In the genomic region with DNA sequence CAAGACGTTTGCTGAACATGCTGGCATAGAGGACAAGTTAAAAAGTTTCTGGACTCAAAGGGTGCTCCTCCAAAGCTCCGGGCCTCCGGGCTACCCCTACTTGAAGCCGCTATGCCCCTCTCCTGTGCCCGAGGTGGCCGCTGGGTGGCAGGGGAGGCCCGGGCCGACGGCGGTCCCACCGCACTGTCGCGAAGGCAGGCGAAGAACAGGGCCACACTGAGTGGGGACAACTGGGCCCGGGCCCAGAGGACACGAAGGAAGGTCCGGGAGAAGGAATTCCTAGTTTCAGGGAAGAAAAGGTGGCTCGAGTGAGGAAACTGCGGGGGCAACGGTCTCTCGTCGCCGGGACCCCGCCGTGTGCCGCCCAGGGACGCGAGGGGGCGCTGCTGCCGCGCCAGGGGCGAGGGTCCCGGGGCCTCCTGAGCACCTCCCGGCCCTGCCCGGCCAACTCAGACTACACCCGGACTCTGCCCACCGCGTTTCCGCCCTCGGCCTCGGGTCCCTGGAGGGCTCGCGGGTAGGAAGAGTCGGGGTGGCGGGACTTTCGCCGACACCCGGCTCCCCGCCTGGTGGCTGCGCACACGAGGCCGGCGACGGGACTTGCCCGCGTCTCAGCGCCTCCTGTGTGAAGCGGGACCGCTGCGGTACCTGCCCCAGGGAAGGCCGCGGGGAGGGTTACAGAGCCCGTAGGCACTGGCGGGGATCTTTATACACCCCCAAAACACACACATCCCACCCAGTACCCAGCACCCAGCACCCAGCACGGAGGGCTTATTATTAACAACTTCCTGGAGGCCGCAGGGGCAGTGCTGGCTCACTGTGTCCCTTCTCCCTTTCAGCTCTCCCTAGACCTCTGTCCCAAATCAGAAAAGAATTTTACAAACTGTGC, we compare ENCODE assay signal across 1 cellular context.
TF ChIP-seq lines count a peak whose summit lies in the region.

No MANE protein-coding gene starts in this region.

TF ChIP-seq in HepG2, 621 proteins besides CTCF, POLR2A, EP300 and RAD21 (continued from another document and continues in another):
- TF ChIP-seq, protein P1, sequence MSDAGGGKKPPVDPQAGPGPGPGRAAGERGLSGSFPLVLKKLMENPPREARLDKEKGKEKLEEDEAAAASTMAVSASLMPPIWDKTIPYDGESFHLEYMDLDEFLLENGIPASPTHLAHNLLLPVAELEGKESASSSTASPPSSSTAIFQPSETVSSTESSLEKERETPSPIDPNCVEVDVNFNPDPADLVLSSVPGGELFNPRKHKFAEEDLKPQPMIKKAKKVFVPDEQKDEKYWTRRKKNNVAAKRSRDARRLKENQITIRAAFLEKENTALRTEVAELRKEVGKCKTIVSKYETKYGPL (CRISPR knock-in tag; IDR thresholded peaks at IDR 0.05), result no peak
- no peak for TF ChIP-seq LCORL (IDR thresholded peaks at IDR 0.05)
- TF ChIP-seq LCORL (CRISPR knock-in tag; IDR thresholded peaks at IDR 0.05), result no peak; the same call in 1 of the 2 replicates
- TF ChIP-seq, protein P2, sequence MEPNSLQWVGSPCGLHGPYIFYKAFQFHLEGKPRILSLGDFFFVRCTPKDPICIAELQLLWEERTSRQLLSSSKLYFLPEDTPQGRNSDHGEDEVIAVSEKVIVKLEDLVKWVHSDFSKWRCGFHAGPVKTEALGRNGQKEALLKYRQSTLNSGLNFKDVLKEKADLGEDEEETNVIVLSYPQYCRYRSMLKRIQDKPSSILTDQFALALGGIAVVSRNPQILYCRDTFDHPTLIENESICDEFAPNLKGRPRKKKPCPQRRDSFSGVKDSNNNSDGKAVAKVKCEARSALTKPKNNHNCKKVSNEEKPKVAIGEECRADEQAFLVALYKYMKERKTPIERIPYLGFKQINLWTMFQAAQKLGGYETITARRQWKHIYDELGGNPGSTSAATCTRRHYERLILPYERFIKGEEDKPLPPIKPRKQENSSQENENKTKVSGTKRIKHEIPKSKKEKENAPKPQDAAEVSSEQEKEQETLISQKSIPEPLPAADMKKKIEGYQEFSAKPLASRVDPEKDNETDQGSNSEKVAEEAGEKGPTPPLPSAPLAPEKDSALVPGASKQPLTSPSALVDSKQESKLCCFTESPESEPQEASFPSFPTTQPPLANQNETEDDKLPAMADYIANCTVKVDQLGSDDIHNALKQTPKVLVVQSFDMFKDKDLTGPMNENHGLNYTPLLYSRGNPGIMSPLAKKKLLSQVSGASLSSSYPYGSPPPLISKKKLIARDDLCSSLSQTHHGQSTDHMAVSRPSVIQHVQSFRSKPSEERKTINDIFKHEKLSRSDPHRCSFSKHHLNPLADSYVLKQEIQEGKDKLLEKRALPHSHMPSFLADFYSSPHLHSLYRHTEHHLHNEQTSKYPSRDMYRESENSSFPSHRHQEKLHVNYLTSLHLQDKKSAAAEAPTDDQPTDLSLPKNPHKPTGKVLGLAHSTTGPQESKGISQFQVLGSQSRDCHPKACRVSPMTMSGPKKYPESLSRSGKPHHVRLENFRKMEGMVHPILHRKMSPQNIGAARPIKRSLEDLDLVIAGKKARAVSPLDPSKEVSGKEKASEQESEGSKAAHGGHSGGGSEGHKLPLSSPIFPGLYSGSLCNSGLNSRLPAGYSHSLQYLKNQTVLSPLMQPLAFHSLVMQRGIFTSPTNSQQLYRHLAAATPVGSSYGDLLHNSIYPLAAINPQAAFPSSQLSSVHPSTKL (CRISPR knock-in tag; IDR thresholded peaks at IDR 0.05), result no peak; the same call in 1 of the 2 replicates
- 0 out of 2 replicates have a peak, but pooled peaks have one; percentile 38 for TF ChIP-seq IRX3 (CRISPR knock-in tag; IDR thresholded peaks at IDR 0.05; ENCODE audit: borderline replicate concordance, low read depth)
- TF ChIP-seq ZNF224 (CRISPR knock-in tag; IDR thresholded peaks at IDR 0.05), result no peak
- no peak for TF ChIP-seq NR2F2 (IDR thresholded peaks at IDR 0.05; ENCODE audit: borderline replicate concordance, low read depth)
- TF ChIP-seq TEAD3 (CRISPR knock-in tag; optimal IDR thresholded peaks at IDR 0.05; ENCODE audit: borderline replicate concordance), result no peak
- TF ChIP-seq NR1H2 (CRISPR knock-in tag; IDR thresholded peaks at IDR 0.05; ENCODE audit: borderline replicate concordance, low read depth), result no peak
- no peak for TF ChIP-seq ZNF879 (CRISPR knock-in tag; IDR thresholded peaks at IDR 0.05)
- TF ChIP-seq, protein P3, sequence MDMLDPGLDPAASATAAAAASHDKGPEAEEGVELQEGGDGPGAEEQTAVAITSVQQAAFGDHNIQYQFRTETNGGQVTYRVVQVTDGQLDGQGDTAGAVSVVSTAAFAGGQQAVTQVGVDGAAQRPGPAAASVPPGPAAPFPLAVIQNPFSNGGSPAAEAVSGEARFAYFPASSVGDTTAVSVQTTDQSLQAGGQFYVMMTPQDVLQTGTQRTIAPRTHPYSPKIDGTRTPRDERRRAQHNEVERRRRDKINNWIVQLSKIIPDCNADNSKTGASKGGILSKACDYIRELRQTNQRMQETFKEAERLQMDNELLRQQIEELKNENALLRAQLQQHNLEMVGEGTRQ (IDR thresholded peaks at IDR 0.05; ENCODE audit: low read depth, low read length), result no peak
- TF ChIP-seq, protein P3 (CRISPR knock-in tag; IDR thresholded peaks at IDR 0.05; ENCODE audit: borderline replicate concordance), result no peak
- TF ChIP-seq, protein P4, sequence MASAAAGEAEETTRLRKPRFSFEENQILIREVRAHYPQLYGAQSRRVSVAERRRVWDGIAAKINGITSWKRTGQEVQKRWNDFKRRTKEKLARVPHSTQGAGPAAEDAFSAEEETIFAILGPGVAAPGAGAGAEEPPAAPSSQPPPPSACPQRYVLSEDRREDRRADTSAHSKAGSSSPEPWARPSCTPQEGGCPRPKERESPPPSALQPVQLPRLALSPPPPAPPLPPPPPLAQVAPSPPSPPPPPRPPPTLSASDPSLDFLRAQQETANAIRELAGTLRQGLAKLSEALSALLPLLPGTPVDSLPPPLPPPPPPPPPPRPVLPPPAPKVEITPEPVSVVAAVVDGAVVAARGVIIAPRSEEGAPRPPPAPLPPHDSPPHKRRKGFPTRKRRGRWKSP (CRISPR knock-in tag; IDR thresholded peaks at IDR 0.05), result no peak; the same call in 1 of the 2 replicates
- TF ChIP-seq RXRA (CRISPR knock-in tag; IDR thresholded peaks at IDR 0.05), result no peak; the same call in none of the 2 replicates
- TF ChIP-seq ZNF562 (CRISPR knock-in tag; IDR thresholded peaks at IDR 0.05; ENCODE audit: borderline replicate concordance), result no peak
- no peak for TF ChIP-seq NAIF1 (CRISPR knock-in tag; IDR thresholded peaks at IDR 0.05; ENCODE audit: borderline replicate concordance)
- no peak for TF ChIP-seq HOXD1 (CRISPR knock-in tag; IDR thresholded peaks at IDR 0.05)
- no peak; the same call in 1 of the 2 replicates for TF ChIP-seq ZNF547 (CRISPR knock-in tag; IDR thresholded peaks at IDR 0.05)
- TF ChIP-seq, protein P5, sequence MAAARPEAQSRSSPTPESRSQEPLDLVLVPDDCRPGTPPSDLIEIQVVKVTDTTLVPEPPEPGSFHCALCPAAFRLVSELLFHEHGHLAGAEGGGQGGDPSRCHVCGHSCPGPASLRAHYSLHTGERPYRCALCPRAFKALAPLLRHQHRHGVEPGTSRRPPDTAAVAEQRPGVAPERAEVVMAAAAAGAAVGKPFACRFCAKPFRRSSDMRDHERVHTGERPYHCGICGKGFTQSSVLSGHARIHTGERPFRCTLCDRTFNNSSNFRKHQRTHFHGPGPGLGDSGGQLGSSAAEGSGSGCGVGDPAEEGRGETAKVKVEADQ (CRISPR knock-in tag; IDR thresholded peaks at IDR 0.05; ENCODE audit: borderline replicate concordance), result no peak
- peak; percentile 15; the same call in 1 of the 2 replicates for TF ChIP-seq ZNF501 (CRISPR knock-in tag; IDR thresholded peaks at IDR 0.05)
- no peak for TF ChIP-seq GPN1 (CRISPR knock-in tag; IDR thresholded peaks at IDR 0.05; ENCODE audit: borderline replicate concordance)
- no peak for TF ChIP-seq HNRNPUL1 (IDR thresholded peaks at IDR 0.05; ENCODE audit: low read depth, low read length)
- TF ChIP-seq CBX1 (IDR thresholded peaks at IDR 0.05; ENCODE audit: low read depth), result no peak
- TF ChIP-seq ZNF550 (CRISPR knock-in tag; IDR thresholded peaks at IDR 0.05; ENCODE audit: borderline replicate concordance), result no peak
- TF ChIP-seq, protein P6, sequence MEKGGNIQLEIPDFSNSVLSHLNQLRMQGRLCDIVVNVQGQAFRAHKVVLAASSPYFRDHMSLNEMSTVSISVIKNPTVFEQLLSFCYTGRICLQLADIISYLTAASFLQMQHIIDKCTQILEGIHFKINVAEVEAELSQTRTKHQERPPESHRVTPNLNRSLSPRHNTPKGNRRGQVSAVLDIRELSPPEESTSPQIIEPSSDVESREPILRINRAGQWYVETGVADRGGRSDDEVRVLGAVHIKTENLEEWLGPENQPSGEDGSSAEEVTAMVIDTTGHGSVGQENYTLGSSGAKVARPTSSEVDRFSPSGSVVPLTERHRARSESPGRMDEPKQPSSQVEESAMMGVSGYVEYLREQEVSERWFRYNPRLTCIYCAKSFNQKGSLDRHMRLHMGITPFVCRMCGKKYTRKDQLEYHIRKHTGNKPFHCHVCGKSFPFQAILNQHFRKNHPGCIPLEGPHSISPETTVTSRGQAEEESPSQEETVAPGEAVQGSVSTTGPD (CRISPR knock-in tag; IDR thresholded peaks at IDR 0.05), result no peak
- TF ChIP-seq REL (CRISPR knock-in tag; conservative IDR thresholded peaks at IDR 0.05), result no peak
- no peak for TF ChIP-seq MAFF (IDR thresholded peaks at IDR 0.05; ENCODE audit: low read depth, low read length)
- TF ChIP-seq, protein P7, sequence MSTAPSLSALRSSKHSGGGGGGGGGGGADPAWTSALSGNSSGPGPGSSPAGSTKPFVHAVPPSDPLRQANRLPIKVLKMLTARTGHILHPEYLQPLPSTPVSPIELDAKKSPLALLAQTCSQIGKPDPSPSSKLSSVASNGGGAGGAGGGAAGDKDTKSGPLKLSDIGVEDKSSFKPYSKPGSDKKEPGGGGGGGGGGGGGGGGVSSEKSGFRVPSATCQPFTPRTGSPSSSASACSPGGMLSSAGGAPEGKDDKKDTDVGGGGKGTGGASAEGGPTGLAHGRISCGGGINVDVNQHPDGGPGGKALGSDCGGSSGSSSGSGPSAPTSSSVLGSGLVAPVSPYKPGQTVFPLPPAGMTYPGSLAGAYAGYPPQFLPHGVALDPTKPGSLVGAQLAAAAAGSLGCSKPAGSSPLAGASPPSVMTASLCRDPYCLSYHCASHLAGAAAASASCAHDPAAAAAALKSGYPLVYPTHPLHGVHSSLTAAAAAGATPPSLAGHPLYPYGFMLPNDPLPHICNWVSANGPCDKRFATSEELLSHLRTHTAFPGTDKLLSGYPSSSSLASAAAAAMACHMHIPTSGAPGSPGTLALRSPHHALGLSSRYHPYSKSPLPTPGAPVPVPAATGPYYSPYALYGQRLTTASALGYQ (CRISPR knock-in tag; IDR thresholded peaks at IDR 0.05), result no peak; the same call in 1 of the 2 replicates
- TF ChIP-seq, protein P8, sequence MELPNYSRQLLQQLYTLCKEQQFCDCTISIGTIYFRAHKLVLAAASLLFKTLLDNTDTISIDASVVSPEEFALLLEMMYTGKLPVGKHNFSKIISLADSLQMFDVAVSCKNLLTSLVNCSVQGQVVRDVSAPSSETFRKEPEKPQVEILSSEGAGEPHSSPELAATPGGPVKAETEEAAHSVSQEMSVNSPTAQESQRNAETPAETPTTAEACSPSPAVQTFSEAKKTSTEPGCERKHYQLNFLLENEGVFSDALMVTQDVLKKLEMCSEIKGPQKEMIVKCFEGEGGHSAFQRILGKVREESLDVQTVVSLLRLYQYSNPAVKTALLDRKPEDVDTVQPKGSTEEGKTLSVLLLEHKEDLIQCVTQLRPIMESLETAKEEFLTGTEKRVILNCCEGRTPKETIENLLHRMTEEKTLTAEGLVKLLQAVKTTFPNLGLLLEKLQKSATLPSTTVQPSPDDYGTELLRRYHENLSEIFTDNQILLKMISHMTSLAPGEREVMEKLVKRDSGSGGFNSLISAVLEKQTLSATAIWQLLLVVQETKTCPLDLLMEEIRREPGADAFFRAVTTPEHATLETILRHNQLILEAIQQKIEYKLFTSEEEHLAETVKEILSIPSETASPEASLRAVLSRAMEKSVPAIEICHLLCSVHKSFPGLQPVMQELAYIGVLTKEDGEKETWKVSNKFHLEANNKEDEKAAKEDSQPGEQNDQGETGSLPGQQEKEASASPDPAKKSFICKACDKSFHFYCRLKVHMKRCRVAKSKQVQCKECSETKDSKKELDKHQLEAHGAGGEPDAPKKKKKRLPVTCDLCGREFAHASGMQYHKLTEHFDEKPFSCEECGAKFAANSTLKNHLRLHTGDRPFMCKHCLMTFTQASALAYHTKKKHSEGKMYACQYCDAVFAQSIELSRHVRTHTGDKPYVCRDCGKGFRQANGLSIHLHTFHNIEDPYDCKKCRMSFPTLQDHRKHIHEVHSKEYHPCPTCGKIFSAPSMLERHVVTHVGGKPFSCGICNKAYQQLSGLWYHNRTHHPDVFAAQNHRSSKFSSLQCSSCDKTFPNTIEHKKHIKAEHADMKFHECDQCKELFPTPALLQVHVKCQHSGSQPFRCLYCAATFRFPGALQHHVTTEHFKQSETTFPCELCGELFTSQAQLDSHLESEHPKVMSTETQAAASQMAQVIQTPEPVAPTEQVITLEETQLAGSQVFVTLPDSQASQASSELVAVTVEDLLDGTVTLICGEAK (IDR thresholded peaks at IDR 0.05), result no peak
- TF ChIP-seq, protein P8 (CRISPR knock-in tag; IDR thresholded peaks at IDR 0.05), result peak; percentile 54; the same call in 1 of the 2 replicates
- TF ChIP-seq SRSF1 (optimal IDR thresholded peaks at IDR 0.05; ENCODE audit: low read depth, low read length), result no peak
